ENCODE assay signal across 19 cellular contexts in the genomic region with DNA sequence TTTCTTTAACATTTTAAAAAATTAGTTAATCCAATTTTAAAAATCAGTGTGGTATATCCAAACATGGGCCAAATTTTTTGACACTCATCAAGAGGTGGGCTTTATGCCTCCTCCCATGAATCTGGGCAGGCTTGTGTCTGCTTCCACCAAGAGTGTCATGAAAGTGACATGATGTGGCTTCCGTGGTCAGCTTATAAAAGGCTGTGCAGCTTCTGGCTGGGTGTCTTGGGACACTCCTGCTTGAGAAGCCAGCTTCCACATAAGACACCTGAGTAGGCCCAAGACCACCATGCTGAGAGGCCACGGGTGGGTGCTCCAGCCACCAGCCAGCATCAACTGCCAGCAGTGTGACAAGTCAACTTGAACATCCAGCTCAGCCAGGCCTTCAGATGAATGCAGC.
DNase-seq lines count a peak whose midpoint lies in the region; ATAC-seq, FAIRE-seq and TF ChIP-seq lines count a peak whose summit lies in the region.
"Had no signal": no experiment of that assay in that cellular context is flagged by ENCODE, and none has a peak within 500 bp of the region (broad histone marks: within the 10 kb centered on the region; RNA-seq: fewer than 3 reads in every experiment).

No MANE protein-coding gene starts in this region.

- H3K4me3 Mint-ChIP-seq in activated CD8-positive, alpha-beta memory T cell treated with anti-CD3 and anti-CD28 coated beads, Interleukin-2, amount 10 ng/mL, durations not matched to agents 7 days and 5 days = no peak overlapping the region
- no peak overlapping the region for H3K4me3 Mint-ChIP-seq in activated CD8-positive, alpha-beta T cell treated with anti-CD3 and anti-CD28 coated beads, Interleukin-2, amount 10 ng/mL, durations not matched to agents 7 days and 5 days
- no peak overlapping the region for H3K4me3 Mint-ChIP-seq in naive thymus-derived CD8-positive, alpha-beta T cell
- H3K4me3 Mint-ChIP-seq in endothelial cell (ENCODE audit: unreplicated experiment) = no peak overlapping the region

- H3K9me3 Mint-ChIP-seq in activated CD8-positive, alpha-beta memory T cell treated with anti-CD3 and anti-CD28 coated beads, Interleukin-2, amount 10 ng/mL, durations not matched to agents 7 days and 5 days (ENCODE audit: low read depth) = no peaks in the 10 kb centered on the region
- H3K9me3 Mint-ChIP-seq in activated CD8-positive, alpha-beta T cell treated with anti-CD3 and anti-CD28 coated beads, Interleukin-2, amount 10 ng/mL, durations not matched to agents 7 days and 5 days (ENCODE audit: insufficient read depth) = no peaks in the 10 kb centered on the region
- no peaks in the 10 kb centered on the region for H3K9me3 Mint-ChIP-seq in naive thymus-derived CD8-positive, alpha-beta T cell
- H3K9me3 Mint-ChIP-seq in endothelial cell (ENCODE audit: unreplicated experiment) = no peaks in the 10 kb centered on the region

- no peaks in the 10 kb centered on the region for H3K27me3 Mint-ChIP-seq in activated CD8-positive, alpha-beta memory T cell treated with anti-CD3 and anti-CD28 coated beads, Interleukin-2, amount 10 ng/mL, durations not matched to agents 7 days and 5 days
- H3K27me3 Mint-ChIP-seq in activated CD8-positive, alpha-beta T cell treated with anti-CD3 and anti-CD28 coated beads, Interleukin-2, amount 10 ng/mL, durations not matched to agents 7 days and 5 days (ENCODE audit: low read depth) = no peaks in the 10 kb centered on the region
- no peaks in the 10 kb centered on the region for H3K27me3 Mint-ChIP-seq in naive thymus-derived CD8-positive, alpha-beta T cell
- H3K27me3 Mint-ChIP-seq in endothelial cell (ENCODE audit: unreplicated experiment) = peaks cover 3% of the 10 kb centered on the region

- POLR2A ChIA-PET in activated CD8-positive, alpha-beta T cell treated with anti-CD3 and anti-CD28 coated beads, Interleukin-2, amount 10 ng/mL, durations not matched to agents 7 days and 5 days (lab: Charles Lee) = interaction anchor here (1.1 to 1.6 kb wide), 5 partner anchors 16 to 56 kb away, joined by 3 to 15 read pairs (median 4); no protein-coding TSS in a partner anchor
- POLR2A ChIA-PET in naive thymus-derived CD8-positive, alpha-beta T cell (lab: Charles Lee) = interaction anchor here (1.1 to 1.5 kb wide), 2 partner anchors 18 to 40 kb away, joined by 3 to 4 read pairs; no protein-coding TSS in a partner anchor

- TF ChIP-seq POLR2A in GM12891 (IDR thresholded peaks at IDR 0.05; ENCODE audit: low read depth, low read length) = no peak

- H3K4me1 Mint-ChIP-seq in activated CD8-positive, alpha-beta memory T cell treated with anti-CD3 and anti-CD28 coated beads, Interleukin-2, amount 10 ng/mL, durations not matched to agents 7 days and 5 days = peaks cover 85% of the 10 kb centered on the region
- peaks cover 89% of the 10 kb centered on the region for H3K4me1 Mint-ChIP-seq in activated CD8-positive, alpha-beta T cell treated with anti-CD3 and anti-CD28 coated beads, Interleukin-2, amount 10 ng/mL, durations not matched to agents 7 days and 5 days (ENCODE audit: low read depth)
- H3K4me1 Mint-ChIP-seq in naive thymus-derived CD8-positive, alpha-beta T cell = peaks cover 40 to 83% (median 82%) of the 10 kb centered on the region in 4 donors
- H3K4me1 Mint-ChIP-seq in endothelial cell (ENCODE audit: unreplicated experiment) = no peaks in the 10 kb centered on the region

- H3K36me3 Mint-ChIP-seq in activated CD8-positive, alpha-beta memory T cell treated with anti-CD3 and anti-CD28 coated beads, Interleukin-2, amount 10 ng/mL, durations not matched to agents 7 days and 5 days = peaks cover 1% of the 10 kb centered on the region
- peaks cover 9% of the 10 kb centered on the region for H3K36me3 Mint-ChIP-seq in activated CD8-positive, alpha-beta T cell treated with anti-CD3 and anti-CD28 coated beads, Interleukin-2, amount 10 ng/mL, durations not matched to agents 7 days and 5 days (ENCODE audit: low read depth)
- no peaks in the 10 kb centered on the region for H3K36me3 Mint-ChIP-seq in naive thymus-derived CD8-positive, alpha-beta T cell
- H3K36me3 Mint-ChIP-seq in endothelial cell (ENCODE audit: low read depth, unreplicated experiment) = no peaks in the 10 kb centered on the region

- no peak overlapping the region for H3K27ac Mint-ChIP-seq in activated CD8-positive, alpha-beta memory T cell treated with anti-CD3 and anti-CD28 coated beads, Interleukin-2, amount 10 ng/mL, durations not matched to agents 7 days and 5 days
- H3K27ac Mint-ChIP-seq in activated CD8-positive, alpha-beta T cell treated with anti-CD3 and anti-CD28 coated beads, Interleukin-2, amount 10 ng/mL, durations not matched to agents 7 days and 5 days = peak overlapping the region; percentile 68
- H3K27ac Mint-ChIP-seq in naive thymus-derived CD8-positive, alpha-beta T cell = peak overlapping the region in 7 of 10 donors; percentile 5 to 65 (median 49)
- H3K27ac Mint-ChIP-seq in endothelial cell (ENCODE audit: unreplicated experiment) = no peak overlapping the region

- no peak for TF ChIP-seq CTCF in endothelial cell (IDR thresholded peaks at IDR 0.05; ENCODE audit: unreplicated experiment)

- CTCF ChIA-PET in activated CD8-positive, alpha-beta memory T cell treated with anti-CD3 and anti-CD28 coated beads, Interleukin-2, amount 10 ng/mL, durations not matched to agents 7 days and 5 days (lab: Charles Lee) = interaction anchor here (1.0 to 5.2 kb wide), 9 partner anchors 8 to 39 kb away, joined by 3 to 27 read pairs (median 4); no protein-coding TSS in a partner anchor
- CTCF ChIA-PET in activated CD8-positive, alpha-beta T cell treated with anti-CD3 and anti-CD28 coated beads, Interleukin-2, amount 10 ng/mL, durations not matched to agents 7 days and 5 days (lab: Charles Lee) = interaction anchor here (0.5 to 6.1 kb wide), 12 partner anchors 9 to 156 kb away, joined by 3 to 23 read pairs (median 4); no protein-coding TSS in a partner anchor

- no peak for ATAC-seq in activated CD8-positive, alpha-beta memory T cell treated with anti-CD3 and anti-CD28 coated beads, Interleukin-2, amount 10 ng/mL, durations not matched to agents 7 days and 5 days
- peak; percentile 45 for ATAC-seq in activated CD8-positive, alpha-beta T cell treated with anti-CD3 and anti-CD28 coated beads, Interleukin-2, amount 10 ng/mL, durations not matched to agents 7 days and 5 days
- ATAC-seq in naive thymus-derived CD8-positive, alpha-beta T cell = no peak
- ATAC-seq in HG03175 (IDR thresholded peaks at IDR 0.05; ENCODE audit: unreplicated experiment) = no peak
- ATAC-seq: A549, K562 had no signal

- DNase-seq in activated CD8-positive, alpha-beta memory T cell treated with anti-CD3 and anti-CD28 coated beads, Interleukin-2, amount 10 ng/mL, durations not matched to agents 7 days and 5 days = peak; percentile 73
- no peak for DNase-seq in activated CD8-positive, alpha-beta memory T cell treated with anti-CD3 and anti-CD28 coated beads for 24 hours
- no peak for DNase-seq in GM12891 (ENCODE audit: insufficient read length, low spot score)
- DNase-seq in activated CD8-positive, alpha-beta T cell treated with anti-CD3 and anti-CD28 coated beads, Interleukin-2, amount 10 ng/mL, durations not matched to agents 7 days and 5 days = peak; percentile 69
- no peak for DNase-seq in naive thymus-derived CD8-positive, alpha-beta T cell
- DNase-seq in endothelial cell (ENCODE audit: low spot score) = no peak
- DNase-seq in NCI-H748 treated with DMSO at 0.1 percent for 48 hours (lab: John Stamatoyannopoulos, UW) = no peak
- DNase-seq: Calu3, DMS79, GF-D8, MG63, NCI-H187 treated with DMSO at 0.1 percent for 48 hours, NCI-H446, NCI-H774, PC-9 had no signal

- FAIRE-seq in GM12891 (lab: Jason Lieb, UNC) = peak; percentile 35
- FAIRE-seq: A549, H1 had no signal

TF ChIP-seq in GM12891, 5 proteins besides CTCF, POLR2A, EP300 and RAD21:
- TF ChIP-seq POU2F2 (IDR thresholded peaks at IDR 0.05; ENCODE audit: low read depth, low read length) (no peak), POLR2AphosphoS5 (IDR thresholded peaks at IDR 0.05; ENCODE audit: low read depth, low read length) (no peak), TAF1 (IDR thresholded peaks at IDR 0.05; ENCODE audit: low read depth, low read length) (no peak), SPI1 (IDR thresholded peaks at IDR 0.05; ENCODE audit: low read depth, low read length) (no peak), PAX5 (IDR thresholded peaks at IDR 0.05; ENCODE audit: insufficient read depth, low read length, severe bottlenecking) (no peak)

Comparison
In these comparisons a context has a peak if more than half of its experiments do, and no peak if none do; other contexts are left out.
1. DNase-seq: peak in activated CD8-positive, alpha-beta memory T cell treated with anti-CD3 and anti-CD28 coated beads, Interleukin-2, amount 10 ng/mL, durations not matched to agents 7 days and 5 days (single experiment) and activated CD8-positive, alpha-beta T cell treated with anti-CD3 and anti-CD28 coated beads, Interleukin-2, amount 10 ng/mL, durations not matched to agents 7 days and 5 days (single experiment); none in activated CD8-positive, alpha-beta memory T cell treated with anti-CD3 and anti-CD28 coated beads for 24 hours (single experiment), GM12891 (single experiment), naive thymus-derived CD8-positive, alpha-beta T cell (0 of 10), endothelial cell (single experiment) and NCI-H748 treated with DMSO at 0.1 percent for 48 hours (single experiment).
2. H3K27ac Mint-ChIP-seq: peak in activated CD8-positive, alpha-beta T cell treated with anti-CD3 and anti-CD28 coated beads, Interleukin-2, amount 10 ng/mL, durations not matched to agents 7 days and 5 days (single experiment) and naive thymus-derived CD8-positive, alpha-beta T cell (7 of 10); none in activated CD8-positive, alpha-beta memory T cell treated with anti-CD3 and anti-CD28 coated beads, Interleukin-2, amount 10 ng/mL, durations not matched to agents 7 days and 5 days (single experiment) and endothelial cell (single experiment).